Comparison of ENCODE assay signal across 24 cellular contexts in the genomic region with DNA sequence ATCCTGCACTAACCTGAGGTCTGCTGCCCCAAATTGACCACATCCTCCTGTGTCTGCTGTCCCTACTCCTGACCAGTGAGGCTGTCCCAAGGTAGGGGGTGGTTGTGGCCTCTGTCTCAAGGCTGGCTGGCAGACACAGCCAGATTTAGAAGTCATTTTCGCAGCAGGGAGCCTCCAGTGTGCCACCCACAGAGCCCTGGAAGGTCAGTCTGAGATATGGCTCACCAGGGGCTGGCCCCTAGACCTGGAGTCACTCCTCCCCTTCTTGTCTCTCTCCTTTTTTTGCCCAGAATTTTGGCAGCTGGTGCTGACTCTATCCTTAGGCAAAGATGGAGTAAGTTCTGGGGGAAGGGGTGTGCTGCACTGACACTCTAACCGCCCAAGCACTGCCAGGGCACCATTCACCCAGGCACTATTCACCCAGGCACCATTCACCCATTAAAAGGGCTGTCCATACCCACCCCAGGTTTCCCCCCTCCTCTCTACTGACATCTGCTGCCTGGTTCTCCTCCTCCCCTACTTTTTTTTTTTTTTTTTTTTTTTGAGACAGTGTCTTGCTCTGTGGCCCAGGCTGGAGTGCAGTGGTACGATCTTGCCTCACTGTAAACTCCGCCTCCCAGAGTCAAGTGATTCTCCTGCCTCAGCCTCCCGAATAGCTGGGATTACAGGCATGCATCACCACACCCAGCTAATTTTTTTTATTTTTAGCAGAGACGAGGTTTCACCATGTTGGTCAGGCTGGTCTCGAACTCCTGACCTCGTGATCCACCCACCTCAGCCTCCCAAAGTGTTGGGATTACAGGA. TPM values are rescaled to one million over a fixed set of nuclear protein-coding genes. Genes with fewer than 3 reads are reported as not detected.
A peak's percentile ranks its signal among the peaks of the same experiment; 100 is the strongest.
DNase-seq lines count a peak whose midpoint lies in the region; ATAC-seq and TF ChIP-seq lines count a peak whose summit lies in the region.
"Had no signal": no experiment of that assay in that cellular context is flagged by ENCODE, and none has a peak within 500 bp of the region (broad histone marks: within the 10 kb centered on the region; RNA-seq: fewer than 3 reads in every experiment).

No MANE protein-coding gene starts in this region.

- H3K36me3 Mint-ChIP-seq in endothelial cell (ENCODE audit: low read depth, unreplicated experiment) = peaks cover 5% of the 10 kb centered on the region
- H3K36me3 Mint-ChIP-seq in osteocyte (ENCODE audit: unreplicated experiment) = no peaks in the 10 kb centered on the region

- no peaks in the 10 kb centered on the region for H3K79me2 ChIP-seq in MM.1S (ENCODE audit: low read length)

- no peaks in the 10 kb centered on the region for H3K9me3 Mint-ChIP-seq in endothelial cell (ENCODE audit: unreplicated experiment)
- no peaks in the 10 kb centered on the region for H3K9me3 Mint-ChIP-seq in osteocyte (ENCODE audit: unreplicated experiment)
- H3K9me3 Mint-ChIP-seq: CD4-positive, alpha-beta T cell; GM23338 had no signal

- no peaks in the 10 kb centered on the region for H3K9me3 ChIP-seq in BLaER1
- H3K9me3 ChIP-seq in MM.1S (replicated peaks; ENCODE audit: insufficient read depth, low read length) = no peaks in the 10 kb centered on the region
- H3K9me3 ChIP-seq: Caco-2, MG63 had no signal

- no peak for ATAC-seq in GM18907 (IDR thresholded peaks at IDR 0.05; ENCODE audit: unreplicated experiment)
- ATAC-seq: GM23338, PC-3 had no signal

- H3K27me3 ChIP-seq in BLaER1 (peaks cover 29% of the 10 kb centered on the region), MM.1S (replicated peaks; ENCODE audit: insufficient read depth, low read length) (peaks cover 22% of the 10 kb centered on the region)

- H3K9ac ChIP-seq in BLaER1 (no peak overlapping the region), MM.1S (ENCODE audit: low read length) (no peak overlapping the region)

- no peak for TF ChIP-seq CTCF in MM.1S (IDR thresholded peaks at IDR 0.05; ENCODE audit: low read length)
- TF ChIP-seq CTCF in endothelial cell (IDR thresholded peaks at IDR 0.05; ENCODE audit: unreplicated experiment) = no peak
- no peak for TF ChIP-seq CTCF in osteocyte (IDR thresholded peaks at IDR 0.05)

- H3K4me3 ChIP-seq in BLaER1 (no peak overlapping the region), MM.1S (ENCODE audit: low read length) (no peak overlapping the region)
- H3K4me3 ChIP-seq: GM12878, GM23338, MG63 had no signal

- no peaks in the 10 kb centered on the region for H3K9me2 ChIP-seq in MM.1S (replicated peaks; ENCODE audit: insufficient read depth, low read length)

- H3K4me3 Mint-ChIP-seq in endothelial cell (ENCODE audit: unreplicated experiment) (no peak overlapping the region), osteocyte (ENCODE audit: unreplicated experiment) (no peak overlapping the region)
- H3K4me3 Mint-ChIP-seq: B cell; CD4-positive, alpha-beta T cell; GM23338 had no signal

- DNase-seq in NCI-H146 (lab: John Stamatoyannopoulos, UW) (peak; percentile 20), NCI-H146 treated with DMSO at 0.1 percent for 48 hours (lab: John Stamatoyannopoulos, UW; ENCODE audit: unreplicated experiment) (no peak), MM.1S (peak; percentile 3), endothelial cell (ENCODE audit: low spot score) (no peak), NCI-H226 (no peak), osteocyte (ENCODE audit: extremely low spot score, unreplicated experiment) (no peak)
- DNase-seq: 8988T; Caco-2; CD4-positive, alpha-beta T cell; GF-D8; Kasumi-1; MG63; NCI-H1092 treated with DMSO at 0.1 percent for 48 hours; NCI-H1694; NCI-H2081 treated with DMSO at 0.1 percent for 48 hours; PC-3; T-helper 1 cell had no signal

- H3K27ac ChIP-seq in BLaER1 = no peak overlapping the region
- no peak overlapping the region for H3K27ac ChIP-seq in MM.1S (ENCODE audit: low read length)
- H3K27ac ChIP-seq: RWPE1 had no signal

- H3K4me1 ChIP-seq in BLaER1 = peaks cover 31% of the 10 kb centered on the region
- H3K4me1 ChIP-seq in MM.1S (ENCODE audit: low read length) = no peaks in the 10 kb centered on the region

- H3K36me3 ChIP-seq in BLaER1 = no peaks in the 10 kb centered on the region
- H3K36me3 ChIP-seq in MM.1S (replicated peaks; ENCODE audit: insufficient read depth, low read length) = no peaks in the 10 kb centered on the region
- H3K36me3 ChIP-seq: MG63 had no signal

- H3K27ac Mint-ChIP-seq in endothelial cell (ENCODE audit: unreplicated experiment) = peak overlapping the region; percentile 48
- no peak overlapping the region for H3K27ac Mint-ChIP-seq in osteocyte (ENCODE audit: unreplicated experiment)
- H3K27ac Mint-ChIP-seq: B cell; CD4-positive, alpha-beta T cell; GM23338 had no signal

- H3K4me1 Mint-ChIP-seq in endothelial cell (ENCODE audit: unreplicated experiment) = peaks cover 10% of the 10 kb centered on the region
- peaks cover 4% of the 10 kb centered on the region for H3K4me1 Mint-ChIP-seq in osteocyte (ENCODE audit: unreplicated experiment)

- H3K27me3 Mint-ChIP-seq in endothelial cell (ENCODE audit: unreplicated experiment) = peaks cover 41% of the 10 kb centered on the region
- peaks cover 49% of the 10 kb centered on the region for H3K27me3 Mint-ChIP-seq in osteocyte (ENCODE audit: unreplicated experiment)

- peaks cover 4% of the 10 kb centered on the region; the same call in 1 of the 2 replicates for H3F3A ChIP-seq in MM.1S (ENCODE audit: insufficient read depth, low read length)

- peaks cover 9% of the 10 kb centered on the region; the same call in 1 of the 2 replicates for H4K20me1 ChIP-seq in BLaER1
- H4K20me1 ChIP-seq in MM.1S (ENCODE audit: insufficient read depth, low read length) = no peaks in the 10 kb centered on the region

- H2AFZ ChIP-seq in MM.1S (ENCODE audit: low read length) = no peak overlapping the region
- H2AFZ ChIP-seq: GM23338 had no signal

- H3K4me2 ChIP-seq in BLaER1 (peak overlapping the region; percentile 23), MM.1S (ENCODE audit: low read depth, low read length) (no peak overlapping the region)
- H3K4me2 ChIP-seq: GM23338 had no signal

RNA-seq across cellular contexts. Expression of gene DDN, which starts 7.7 kb away (rescaled TPM):
- total RNA-seq in endothelial cell (ENCODE audit: unreplicated experiment) (0.10 TPM), osteocyte (0.08 and 0.26 TPM in 2 replicates)

RNA-seq across cellular contexts. Expression of gene WNT1, which starts 13.3 kb away (rescaled TPM):
- total RNA-seq in endothelial cell (ENCODE audit: unreplicated experiment) (not detected), osteocyte (not detected in 2 replicates)
- total RNA-seq: B cell, Caco-2, GM12878, GM23338, HT1080, PC-3 had no signal

RNA-seq across cellular contexts. Expression of gene WNT10B, which starts 19.9 kb away (rescaled TPM):
- 0.33 TPM for total RNA-seq in endothelial cell (ENCODE audit: unreplicated experiment)
- total RNA-seq in osteocyte = not detected in 2 replicates
- total RNA-seq: GM23338 had no signal

RNA-seq across cellular contexts. Expression of gene PRKAG1, which starts 27.1 kb away (rescaled TPM):
- total RNA-seq in endothelial cell (ENCODE audit: unreplicated experiment) = 24.0 TPM
- total RNA-seq in osteocyte = 75.6 and 80.6 TPM in 2 replicates

RNA-seq across cellular contexts. Expression of gene ARF3, which starts 34.2 kb away (rescaled TPM):
- total RNA-seq in endothelial cell (ENCODE audit: unreplicated experiment) (307 TPM), osteocyte (138 and 144 TPM in 2 replicates)

Comparison
In these comparisons a context has a peak if more than half of its experiments do, and no peak if none do; other contexts are left out.
1. DNase-seq: peak in NCI-H146 (single experiment) and MM.1S (single experiment); none in NCI-H146 treated with DMSO at 0.1 percent for 48 hours (single experiment), endothelial cell (single experiment), NCI-H226 (single experiment) and osteocyte (single experiment).